In genomic region chr9:127424669-127424986, GRCh38 we compare ENCODE assay signal across 8 cellular contexts. TPM values are rescaled to one million over a fixed set of nuclear protein-coding genes. Genes with fewer than 3 reads are reported as not detected.
DNase-seq lines count a peak whose midpoint lies in the region; ATAC-seq, FAIRE-seq and TF ChIP-seq lines count a peak whose summit lies in the region.

No MANE protein-coding gene starts in this region.

- TF ChIP-seq POLR2A in endothelial cell of umbilical vein (IDR thresholded peaks at IDR 0.05; ENCODE audit: low read depth, low read length), result no peak

- peak overlapping the region; percentile 84 for H2BK5ac ChIP-seq in neuronal stem cell (ENCODE audit: low read length)

- no peaks in the 10 kb centered on the region for H4K20me1 ChIP-seq in endothelial cell of umbilical vein (replicated peaks; ENCODE audit: control insufficient read depth, extremely low read depth, insufficient read depth, low read length)

- no peak overlapping the region for H4K91ac ChIP-seq in neuronal stem cell (ENCODE audit: low read depth, low read length, poor library complexity)

- DNase-seq in EL (peak; percentile 17), T-cell (peak in 26 of 34 experiments; percentile 16 to 55 (median 33)), endothelial cell of umbilical vein (ENCODE audit: low read depth, low spot score) (no peak), neuronal stem cell (ENCODE audit: low spot score) (no peak), omental fat pad (ENCODE audit: low spot score) (no peak), iPS-NIHi7 (ENCODE audit: extremely low spot score) (no peak)
- no peak for DNase-seq in NK-92 treated with Interleukin-12 subunit alpha and Interleukin-12 subunit beta, amount 100 ng/mL, for 24 hours (lab: John Stamatoyannopoulos, UW)

- TF ChIP-seq CTCF in endothelial cell of umbilical vein (IDR thresholded peaks at IDR 0.05; ENCODE audit: extremely low read depth in 1 of 2, insufficient read depth in 1 of 2, low read depth in 1 of 2, low read length in 2 of 2) (no peak), omental fat pad (IDR thresholded peaks at IDR 0.05) (no peak)

- H3K27me3 Mint-ChIP-seq in T-cell, result no peaks in the 10 kb centered on the region

- H3K14ac ChIP-seq in neuronal stem cell (ENCODE audit: low read length), result no peak overlapping the region

- H3K9ac ChIP-seq in endothelial cell of umbilical vein (replicated peaks; ENCODE audit: extremely low read depth, insufficient read depth, low read length), result peak overlapping the region; percentile 92
- peak overlapping the region; percentile 96 for H3K9ac ChIP-seq in neuronal stem cell (ENCODE audit: low read depth, low read length, poor library complexity)

- H3K9me3 Mint-ChIP-seq in T-cell, result no peaks in the 10 kb centered on the region

- H3K4me1 Mint-ChIP-seq in T-cell, result peaks cover 52 to 57% (median 53%) of the 10 kb centered on the region in 3 donors

- peaks cover 12% of the 10 kb centered on the region for H3K36me3 Mint-ChIP-seq in T-cell

- peak overlapping the region; percentile 62 for H3K23ac ChIP-seq in neuronal stem cell (ENCODE audit: low read depth, low read length, poor library complexity)

- peak overlapping the region; percentile 92 for H3K18ac ChIP-seq in neuronal stem cell (ENCODE audit: low read length)

- peak overlapping the region; percentile 66 for H4K8ac ChIP-seq in neuronal stem cell (ENCODE audit: low read depth, low read length)

- POLR2A ChIA-PET in T-cell (lab: Charles Lee) (interaction anchor here in 1 of 2 donors (0.6 to 0.7 kb wide), 2 partner anchors 14 to 26 kb away, joined by 3 read pairs; partner anchors contain the start of gene RPL12), endothelial cell of umbilical vein (lab: Charles Lee) (interaction anchor here (0.9 to 1.4 kb wide), 3 partner anchors 26 to 200 kb away, joined by 4 to 10 read pairs (median 5); partner anchors contain the start of genes LRSAM1, RPL12 and SLC2A8)

- CTCF ChIA-PET in T-cell (lab: Charles Lee), result interaction anchor here in 1 of 2 donors (0.6 kb wide), 1 partner anchor 26 kb away, joined by 3 read pairs; the partner anchor contains the start of gene RPL12
- CTCF ChIA-PET in endothelial cell of umbilical vein (lab: Charles Lee), result interaction anchor here (0.6 to 1.9 kb wide), 13 partner anchors 15 to 310 kb away, joined by 3 to 11 read pairs (median 4); partner anchors contain the start of genes LRSAM1, RPL12, SLC2A8 and TOR2A

- peaks cover 43% of the 10 kb centered on the region for H3K79me2 ChIP-seq in endothelial cell of umbilical vein (ENCODE audit: control insufficient read depth, insufficient read depth, low read length)

- peaks cover 0 to 2% of the 10 kb centered on the region in 2 experiments for H3K36me3 ChIP-seq in endothelial cell of umbilical vein (ENCODE audit: control insufficient read depth in 2 of 2, extremely low read depth in 1 of 2, insufficient read depth in 2 of 2, low read length in 2 of 2)
- peaks cover 5 to 30% of the 10 kb centered on the region in 2 donors for H3K36me3 ChIP-seq in neuronal stem cell (replicated peaks in 1 of 2; ENCODE audit: control insufficient read depth in 2 of 2, insufficient read depth in 2 of 2, low read length in 2 of 2)

- H3K27me3 ChIP-seq in endothelial cell of umbilical vein (ENCODE audit: control insufficient read depth in 2 of 2, insufficient read depth in 2 of 2, low read length in 2 of 2), result no peaks in the 10 kb centered on the region
- H3K27me3 ChIP-seq in neuronal stem cell (ENCODE audit: control insufficient read depth in 3 of 3, insufficient read depth in 3 of 3, low read depth in 1 of 3, low read length in 3 of 3), result no peaks in the 10 kb centered on the region

- peak overlapping the region; percentile 54 to 90 (median 62) for H3K4me3 ChIP-seq in endothelial cell of umbilical vein (replicated peaks in 1 of 3; ENCODE audit: insufficient read depth in 1 of 3, low read depth in 1 of 3, low read length in 3 of 3)
- H3K4me3 ChIP-seq in neuronal stem cell (ENCODE audit: low read length in 2 of 2), result peak overlapping the region; percentile 87 to 91

- peaks cover 9% of the 10 kb centered on the region for H3K79me1 ChIP-seq in neuronal stem cell (ENCODE audit: low read depth, low read length)

- H3K27ac ChIP-seq in endothelial cell of umbilical vein (ENCODE audit: insufficient read depth, low read depth, low read length), result peak overlapping the region; percentile 79
- H3K27ac ChIP-seq in neuronal stem cell (replicated peaks; ENCODE audit: low read length), result no peak overlapping the region

- dilution Hi-C loops in endothelial cell of umbilical vein (cut with MboI; ENCODE audit: extremely low pct_ligation_motif_present, low sequenced_read_pairs), result no loop called here

- no peak for FAIRE-seq in endothelial cell of umbilical vein (lab: Jason Lieb, UNC)

- H2BK15ac ChIP-seq in neuronal stem cell (ENCODE audit: low read length), result no peak overlapping the region

- peak overlapping the region; percentile 94 for H2AFZ ChIP-seq in endothelial cell of umbilical vein (ENCODE audit: low read depth, low read length)
- H2AFZ ChIP-seq in neuronal stem cell (ENCODE audit: low read length), result peak overlapping the region; percentile 86

- no peak overlapping the region for H2BK120ac ChIP-seq in neuronal stem cell (ENCODE audit: low read depth, low read length)

- no peak overlapping the region for H2BK12ac ChIP-seq in neuronal stem cell (ENCODE audit: low read length)

- H3K9me1 ChIP-seq in endothelial cell of umbilical vein (replicated peaks; ENCODE audit: control insufficient read depth, extremely low read depth, insufficient read depth, low read length), result no peaks in the 10 kb centered on the region

- H3K4me1 ChIP-seq in endothelial cell of umbilical vein (ENCODE audit: control insufficient read depth, extremely low read depth, insufficient read depth, low read length) (peaks cover 25% of the 10 kb centered on the region), neuronal stem cell (ENCODE audit: control insufficient read depth in 2 of 2, insufficient read depth in 1 of 2, low read depth in 1 of 2, low read length in 2 of 2) (peaks cover 9 to 10% of the 10 kb centered on the region in 2 donors)

- H3K4me2 ChIP-seq in endothelial cell of umbilical vein (ENCODE audit: insufficient read depth, low read length) (peak overlapping the region; percentile 97), neuronal stem cell (ENCODE audit: insufficient read depth, low read length, poor library complexity, severe bottlenecking) (peak overlapping the region; percentile 95)

- H3K4ac ChIP-seq in neuronal stem cell (ENCODE audit: low read length), result no peak overlapping the region

- ATAC-seq in HG02973 (IDR thresholded peaks at IDR 0.05; ENCODE audit: unreplicated experiment) (peak; percentile 23), T-cell (replicated peaks in 1 of 4) (peak; percentile 44 to 63 (median 54)), omental fat pad (ENCODE audit: low FRiP score) (no peak)

- WGBS in neuronal stem cell (ENCODE audit: extremely low coverage in 2 of 2, insufficient read length in 2 of 2, insufficient replicate concordance in 1 of 2), 2 donors, result no CpG with 5 or more reads among the region's 13 CpGs

- peak overlapping the region; percentile 95 to 98 for H3K27ac Mint-ChIP-seq in T-cell

- BruUV-seq in endothelial cell of umbilical vein (replicated peaks; lab: Mats Ljungman, UMichigan), result TSS peak; percentile 37

- H3K9me3 ChIP-seq in endothelial cell of umbilical vein (replicated peaks; ENCODE audit: control insufficient read depth, insufficient read depth, low read length), result no peaks in the 10 kb centered on the region
- H3K9me3 ChIP-seq in neuronal stem cell (replicated peaks in 1 of 2; ENCODE audit: control insufficient read depth in 2 of 2, insufficient read depth in 1 of 2, low read depth in 1 of 2, low read length in 2 of 2), result no peaks in the 10 kb centered on the region

- H3K4me3 Mint-ChIP-seq in T-cell, result peak overlapping the region; percentile 99 to 100 (median 99)

- intact Hi-C loops in endothelial cell of umbilical vein (cut with micrococcal nuclease), result loop anchor here (1.0 kb wide), 3 partner anchors 25 to 205 kb away; partner anchors contain the start of gene SLC2A8

- H2AK5ac ChIP-seq in neuronal stem cell (ENCODE audit: low read depth, low read length), result peak overlapping the region; percentile 44

RNA-seq across cellular contexts. Expression of gene ZNF79, which starts 0.4 kb away (rescaled TPM):
- 10 to 100 TPM in 3 of 5 donors, 1 to 10 TPM in 2; 7.2 to 20.2 (median 17.3) TPM for total RNA-seq in T-cell
- total RNA-seq in endothelial cell of umbilical vein, result 8.9 and 10.6 TPM in 2 replicates
- 6.1 and 6.3 TPM in 2 replicates for polyA plus RNA-seq in endothelial cell of umbilical vein
- 6.9 and 8.1 TPM in 2 replicates for polyA plus RNA-seq in endothelial cell of umbilical vein (2011; cell fraction: cytosol; rRNA removed)
- polyA plus RNA-seq in endothelial cell of umbilical vein (2011; cell fraction: nucleus; rRNA removed), result 20.1 and 21.6 TPM in 2 replicates
- polyA plus RNA-seq in endothelial cell of umbilical vein (2012), result 6.3 and 8.1 TPM in 2 replicates
- polyA minus RNA-seq in endothelial cell of umbilical vein, result 13.3 and 15.3 TPM in 2 replicates
- polyA minus RNA-seq in endothelial cell of umbilical vein (2011; cell fraction: cytosol; rRNA and poly(A)+ RNA removed), result 7.9 TPM
- polyA minus RNA-seq in endothelial cell of umbilical vein (2011; cell fraction: nucleus; rRNA and poly(A)+ RNA removed), result 7.6 and 8.2 TPM in 2 replicates
- 3.2 TPM for polyA plus RNA-seq in neuronal stem cell (2013, experiment 1 of 2)
- polyA plus RNA-seq in neuronal stem cell (2013, experiment 2 of 2), result 3.3 TPM
- total RNA-seq in omental fat pad, result 10 to 100 TPM in 1 of 4 donors, 1 to 10 TPM in 3; 5.0 to 15.4 (median 6.3) TPM

RNA-seq across cellular contexts. Expression of gene RPL12, which starts 26.6 kb away (rescaled TPM):
- total RNA-seq in T-cell (1,000 to 10,000 TPM; 1,494 to 1,979 (median 1,776) TPM), endothelial cell of umbilical vein (1,231 and 1,361 TPM in 2 replicates), omental fat pad (1,000 to 10,000 TPM; 2,044 to 2,498 (median 2,365) TPM)
- polyA plus RNA-seq in endothelial cell of umbilical vein, result 2,140 and 3,007 TPM in 2 replicates
- polyA plus RNA-seq in endothelial cell of umbilical vein (2011; cell fraction: cytosol; rRNA removed), result 2,997 and 3,263 TPM in 2 replicates
- polyA plus RNA-seq in endothelial cell of umbilical vein (2011; cell fraction: nucleus; rRNA removed), result 604 and 667 TPM in 2 replicates
- polyA plus RNA-seq in endothelial cell of umbilical vein (2012), result 1,827 and 2,215 TPM in 2 replicates
- polyA minus RNA-seq in endothelial cell of umbilical vein, result 431 and 482 TPM in 2 replicates
- polyA minus RNA-seq in endothelial cell of umbilical vein (2011; cell fraction: cytosol; rRNA and poly(A)+ RNA removed), result 1,395 TPM
- polyA minus RNA-seq in endothelial cell of umbilical vein (2011; cell fraction: nucleus; rRNA and poly(A)+ RNA removed), result 81.6 and 96.0 TPM in 2 replicates
- 3,244 TPM for polyA plus RNA-seq in neuronal stem cell (2013, experiment 1 of 2)
- polyA plus RNA-seq in neuronal stem cell (2013, experiment 2 of 2), result 3,233 TPM

RNA-seq across cellular contexts. Expression of gene LRSAM1, which starts 26.7 kb away (rescaled TPM):
- total RNA-seq in T-cell (10 to 100 TPM; 17.9 to 30.3 (median 25.1) TPM), endothelial cell of umbilical vein (18.5 and 18.9 TPM in 2 replicates), omental fat pad (10 to 100 TPM in 2 of 4 donors, 1 to 10 TPM in 2; 8.3 to 14.6 (median 10.8) TPM)
- polyA plus RNA-seq in endothelial cell of umbilical vein, result 10.8 and 12.6 TPM in 2 replicates
- 6.9 and 8.6 TPM in 2 replicates for polyA plus RNA-seq in endothelial cell of umbilical vein (2011; cell fraction: cytosol; rRNA removed)
- 27.9 and 32.9 TPM in 2 replicates for polyA plus RNA-seq in endothelial cell of umbilical vein (2011; cell fraction: nucleus; rRNA removed)
- polyA plus RNA-seq in endothelial cell of umbilical vein (2012), result 12.9 and 18.9 TPM in 2 replicates
- 9.7 and 13.4 TPM in 2 replicates for polyA minus RNA-seq in endothelial cell of umbilical vein
- polyA minus RNA-seq in endothelial cell of umbilical vein (2011; cell fraction: cytosol; rRNA and poly(A)+ RNA removed), result 6.0 TPM
- polyA minus RNA-seq in endothelial cell of umbilical vein (2011; cell fraction: nucleus; rRNA and poly(A)+ RNA removed), result 16.4 and 17.8 TPM in 2 replicates
- polyA plus RNA-seq in neuronal stem cell (2013, experiment 1 of 2), result 7.6 TPM
- polyA plus RNA-seq in neuronal stem cell (2013, experiment 2 of 2), result 7.2 TPM

RNA-seq across cellular contexts. Expression of gene SLC2A8, which starts 27.7 kb away (rescaled TPM):
- total RNA-seq in T-cell (1 to 10 TPM; 1.4 to 6.2 (median 2.6) TPM), endothelial cell of umbilical vein (17.0 and 19.3 TPM in 2 replicates), omental fat pad (10 to 100 TPM; 12.2 to 28.0 (median 17.8) TPM)
- polyA plus RNA-seq in endothelial cell of umbilical vein, result 26.1 and 33.5 TPM in 2 replicates
- 13.7 and 16.7 TPM in 2 replicates for polyA plus RNA-seq in endothelial cell of umbilical vein (2011; cell fraction: cytosol; rRNA removed)
- 24.4 and 33.0 TPM in 2 replicates for polyA plus RNA-seq in endothelial cell of umbilical vein (2011; cell fraction: nucleus; rRNA removed)
- 10.9 and 15.6 TPM in 2 replicates for polyA plus RNA-seq in endothelial cell of umbilical vein (2012)
- polyA minus RNA-seq in endothelial cell of umbilical vein, result 9.5 and 15.3 TPM in 2 replicates
- polyA minus RNA-seq in endothelial cell of umbilical vein (2011; cell fraction: cytosol; rRNA and poly(A)+ RNA removed), result 18.9 TPM
- 9.1 and 10.6 TPM in 2 replicates for polyA minus RNA-seq in endothelial cell of umbilical vein (2011; cell fraction: nucleus; rRNA and poly(A)+ RNA removed)
- polyA plus RNA-seq in neuronal stem cell (2013, experiment 1 of 2), result 10.9 TPM
- 10.8 TPM for polyA plus RNA-seq in neuronal stem cell (2013, experiment 2 of 2)

Comparison
In these comparisons a context has a peak if more than half of its experiments do, and no peak if none do; other contexts are left out.
1. DNase-seq: peak in EL (single experiment) and T-cell (26 of 34); none in endothelial cell of umbilical vein (single experiment), neuronal stem cell (single experiment), omental fat pad (single experiment), NK-92 treated with Interleukin-12 subunit alpha and Interleukin-12 subunit beta, amount 100 ng/mL, for 24 hours (single experiment) and iPS-NIHi7 (single experiment).